Comparison of ENCODE assay signal across 17 cellular contexts in the genomic region with DNA sequence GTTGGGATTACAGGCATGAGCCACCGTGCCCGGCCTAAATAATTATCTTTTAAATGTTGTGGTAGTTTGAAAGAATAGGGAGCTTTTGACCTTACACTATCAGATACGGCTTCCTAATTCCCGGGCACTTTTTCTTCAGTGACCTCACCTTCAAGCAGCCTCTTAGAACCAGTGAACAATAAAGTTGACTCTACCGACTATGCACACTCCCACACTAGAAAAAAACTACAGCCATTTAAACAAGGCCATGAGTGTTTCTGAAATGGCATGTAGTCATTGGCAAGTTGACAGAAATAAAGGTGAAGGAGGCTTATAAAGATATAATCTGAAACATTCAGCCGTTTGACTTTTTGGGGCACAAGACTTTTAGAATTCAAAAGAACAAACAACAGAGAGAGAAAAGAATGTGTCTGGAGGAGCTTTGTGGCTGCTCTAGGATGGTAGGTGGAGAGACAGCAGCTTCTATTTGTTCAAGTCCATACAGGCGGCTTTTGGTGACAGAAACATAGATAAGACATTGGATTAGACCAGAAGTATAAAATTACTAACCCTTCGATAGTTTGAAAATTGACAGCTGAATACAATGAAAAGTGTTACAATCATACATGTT.
A peak's percentile ranks its signal among the peaks of the same experiment; 100 is the strongest.
DNase-seq lines count a peak whose midpoint lies in the region; ATAC-seq and TF ChIP-seq lines count a peak whose summit lies in the region.
"Had no signal": no experiment of that assay in that cellular context is flagged by ENCODE, and none has a peak within 500 bp of the region (broad histone marks: within the 10 kb centered on the region; RNA-seq: fewer than 3 reads in every experiment).

No MANE protein-coding gene starts in this region.

- H3K9me3 ChIP-seq in parathyroid adenoma (ENCODE audit: control insufficient read depth, low read length) = no peaks in the 10 kb centered on the region

- ATAC-seq in HG02571 (IDR thresholded peaks at IDR 0.05; ENCODE audit: unreplicated experiment) = no peak
- no peak for ATAC-seq in GM18907 (IDR thresholded peaks at IDR 0.05; ENCODE audit: unreplicated experiment)
- ATAC-seq: stimulated activated naive CD8-positive, alpha-beta T cell treated with anti-CD3 and anti-CD28 coated beads, Interleukin-15, amount 100 ng/mL, for 72 hours had no signal

- H3K27me3 ChIP-seq in parathyroid adenoma (ENCODE audit: control insufficient read depth, insufficient read depth, low read length) = no peaks in the 10 kb centered on the region

- H3K79me2 ChIP-seq in parathyroid adenoma = no peaks in the 10 kb centered on the region

- TF ChIP-seq CTCF in parathyroid adenoma (IDR thresholded peaks at IDR 0.05) = no peak

- DNase-seq in COLO829 (ENCODE audit: low spot score) (peak; percentile 40), NCI-H226 (peak; percentile 44), dermis blood vessel endothelial cell (peak; percentile 20), NCI-H1048 (lab: John Stamatoyannopoulos, UW) (no peak), NCI-H2029 (lab: John Stamatoyannopoulos, UW) (no peak)
- DNase-seq: foreskin fibroblast; Karpas-422; midbrain; NCI-H1694; NCI-H526; PC-9; stimulated activated naive CD8-positive, alpha-beta T cell treated with anti-CD3 and anti-CD28 coated beads, Interleukin-15, amount 100 ng/mL, for 72 hours; WERI-Rb-1 had no signal

- no peaks in the 10 kb centered on the region for H3K4me1 ChIP-seq in parathyroid adenoma

- peak overlapping the region; percentile 5 for H3K27ac ChIP-seq in parathyroid adenoma
- H3K27ac ChIP-seq: HL-60, PC-9, WERI-Rb-1 had no signal

- peak overlapping the region; percentile 40 for H3K4me2 ChIP-seq in parathyroid adenoma (ENCODE audit: low read length)
- H3K4me2 ChIP-seq: PC-9 had no signal

- no peaks in the 10 kb centered on the region for H3K36me3 ChIP-seq in parathyroid adenoma (ENCODE audit: control insufficient read depth, insufficient read depth, low read length)
- H3K36me3 ChIP-seq: WERI-Rb-1 had no signal

- H3K9ac ChIP-seq in parathyroid adenoma = no peak overlapping the region

- H3K4me3 ChIP-seq in parathyroid adenoma (ENCODE audit: low read depth, low read length) = no peak overlapping the region
- H3K4me3 ChIP-seq: PC-9 had no signal

- peak overlapping the region; percentile 67 for H2AFZ ChIP-seq in parathyroid adenoma
- H2AFZ ChIP-seq: PC-9 had no signal

Comparison
In these comparisons a context has a peak if more than half of its experiments do, and no peak if none do; other contexts are left out.
1. DNase-seq: peak in COLO829 (single experiment), NCI-H226 (single experiment) and dermis blood vessel endothelial cell (single experiment); none in NCI-H1048 (single experiment) and NCI-H2029 (single experiment).